In the genomic region with DNA sequence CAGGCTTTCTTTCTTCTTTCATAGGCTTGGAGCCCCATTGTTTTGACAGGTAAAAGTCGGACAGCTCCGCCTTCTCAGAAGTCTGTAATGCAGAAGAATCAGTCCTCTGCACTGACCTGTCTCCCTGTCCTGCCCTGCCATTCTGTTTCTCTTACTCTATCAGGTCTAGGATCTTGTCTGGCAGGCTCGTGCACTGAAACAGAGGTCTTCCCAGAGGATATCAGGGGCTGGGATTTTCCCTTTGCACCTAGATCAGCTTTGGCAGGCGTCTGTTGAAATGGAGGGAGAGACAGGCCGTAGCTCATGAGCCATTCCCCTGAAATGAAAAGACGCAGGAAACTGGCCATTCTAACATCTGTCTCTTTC, we compare ENCODE assay signal across 15 cellular contexts. TPM values are rescaled to one million over a fixed set of nuclear protein-coding genes. Genes with fewer than 3 reads are reported as not detected.
DNase-seq lines count a peak whose midpoint lies in the region; ATAC-seq and TF ChIP-seq lines count a peak whose summit lies in the region.
"Had no signal": no experiment of that assay in that cellular context is flagged by ENCODE, and none has a peak within 500 bp of the region (broad histone marks: within the 10 kb centered on the region; RNA-seq: fewer than 3 reads in every experiment).

No MANE protein-coding gene starts in this region.

- no peak; a peak in 1 of 4 replicates for TF ChIP-seq EP300 in SK-N-SH (IDR thresholded peaks at IDR 0.05; ENCODE audit: borderline replicate concordance in 1 of 2, low read depth in 1 of 2, low read length in 1 of 2)

- no peak overlapping the region for H3K4me3 ChIP-seq in SK-N-SH (ENCODE audit: low read depth in 2 of 2, low read length in 1 of 2)
- H3K4me3 ChIP-seq: K562, PC-9 had no signal

- H3K36me3 ChIP-seq in SK-N-SH (replicated peaks in 1 of 2; ENCODE audit: control insufficient read depth in 1 of 2, insufficient read depth in 2 of 2, low read length in 1 of 2): no peaks in the 10 kb centered on the region

- H3F3A ChIP-seq in SK-N-SH (replicated peaks; ENCODE audit: insufficient read depth): peaks cover 19% of the 10 kb centered on the region

- H3K9ac ChIP-seq in SK-N-SH: no peak overlapping the region

- CTCF ChIA-PET in SK-N-SH (lab: Yijun Ruan, JAX): interaction anchor here (0.8 kb wide), 2 partner anchors 13 to 55 kb away, joined by 3 to 4 read pairs; no protein-coding TSS in a partner anchor

- no peak overlapping the region for H2AFZ ChIP-seq in SK-N-SH (ENCODE audit: low read depth)
- H2AFZ ChIP-seq: PC-9 had no signal

- no peak for TF ChIP-seq CTCF in SK-N-SH (IDR thresholded peaks at IDR 0.05)
- no peak for TF ChIP-seq CTCF in mesothelial cell of epicardium (IDR thresholded peaks at IDR 0.05; ENCODE audit: unreplicated experiment)

- H3K36me3 Mint-ChIP-seq in activated T-cell treated with anti-CD3 and anti-CD28 coated beads, Interleukin-2, amount 50 U/mL, for 24 hours (ENCODE audit: low read depth): peaks cover 65% of the 10 kb centered on the region
- peaks cover 21% of the 10 kb centered on the region for H3K36me3 Mint-ChIP-seq in activated T-cell treated with anti-CD3 and anti-CD28 coated beads, Interleukin-2, amount 50 U/mL, for 4 hours (ENCODE audit: insufficient read depth)
- no peaks in the 10 kb centered on the region for H3K36me3 Mint-ChIP-seq in mesothelial cell of epicardium
- H3K36me3 Mint-ChIP-seq in stimulated activated effector memory CD8-positive, alpha-beta T cell treated with anti-CD3 and anti-CD28 coated beads, Interleukin-12 subunit alpha, Interleukin-12 subunit beta, amount 100 ng/mL, for 72 hours: peaks cover 74% of the 10 kb centered on the region

- WGBS in SK-N-SH (ENCODE audit: low lambda C conversion rate): 21% methylated on average over 6 of the region's 6 CpGs

- H3K4me1 Mint-ChIP-seq in activated T-cell treated with anti-CD3 and anti-CD28 coated beads, Interleukin-2, amount 50 U/mL, for 24 hours (ENCODE audit: low read depth): peaks cover 53% of the 10 kb centered on the region
- peaks cover 23% of the 10 kb centered on the region for H3K4me1 Mint-ChIP-seq in activated T-cell treated with anti-CD3 and anti-CD28 coated beads, Interleukin-2, amount 50 U/mL, for 4 hours (ENCODE audit: low read depth)
- peaks cover 25% of the 10 kb centered on the region for H3K4me1 Mint-ChIP-seq in mesothelial cell of epicardium
- peaks cover 36% of the 10 kb centered on the region for H3K4me1 Mint-ChIP-seq in stimulated activated effector memory CD8-positive, alpha-beta T cell treated with anti-CD3 and anti-CD28 coated beads, Interleukin-12 subunit alpha, Interleukin-12 subunit beta, amount 100 ng/mL, for 72 hours

- no peaks in the 10 kb centered on the region for H3K9me2 ChIP-seq in SK-N-SH

- no peaks in the 10 kb centered on the region for H3K9me3 ChIP-seq in SK-N-SH

- POLR2A ChIA-PET in SK-N-SH (lab: Yijun Ruan, JAX): no interaction called here

- ATAC-seq in activated T-cell treated with anti-CD3 and anti-CD28 coated beads, Interleukin-2, amount 50 U/mL, for 4 hours: no peak
- ATAC-seq in stimulated activated effector memory CD8-positive, alpha-beta T cell treated with anti-CD3 and anti-CD28 coated beads, Interleukin-12 subunit alpha, Interleukin-12 subunit beta, amount 100 ng/mL, for 72 hours: no peak
- ATAC-seq in HG02884 (IDR thresholded peaks at IDR 0.05; ENCODE audit: unreplicated experiment) (no peak), HG03521 (IDR thresholded peaks at IDR 0.05; ENCODE audit: unreplicated experiment) (no peak)
- ATAC-seq: K562 had no signal

- peaks cover 75% of the 10 kb centered on the region for H3K79me2 ChIP-seq in SK-N-SH (ENCODE audit: insufficient read depth)

- H4K20me1 ChIP-seq in SK-N-SH (ENCODE audit: insufficient read depth): peaks cover 26% of the 10 kb centered on the region

- H3K4me1 ChIP-seq in SK-N-SH (ENCODE audit: control insufficient read depth in 1 of 2, insufficient read depth in 2 of 2, low read depth in 1 of 2, low read length in 1 of 2): peaks cover 14 to 18% of the 10 kb centered on the region in 2 experiments; a peak in 3 of 4 replicates

- no peaks in the 10 kb centered on the region for H3K9me3 Mint-ChIP-seq in activated T-cell treated with anti-CD3 and anti-CD28 coated beads, Interleukin-2, amount 50 U/mL, for 24 hours
- H3K9me3 Mint-ChIP-seq in activated T-cell treated with anti-CD3 and anti-CD28 coated beads, Interleukin-2, amount 50 U/mL, for 4 hours: no peaks in the 10 kb centered on the region
- H3K9me3 Mint-ChIP-seq in mesothelial cell of epicardium: no peaks in the 10 kb centered on the region
- H3K9me3 Mint-ChIP-seq in stimulated activated effector memory CD8-positive, alpha-beta T cell treated with anti-CD3 and anti-CD28 coated beads, Interleukin-12 subunit alpha, Interleukin-12 subunit beta, amount 100 ng/mL, for 72 hours: no peaks in the 10 kb centered on the region

- H3K27ac Mint-ChIP-seq in activated T-cell treated with anti-CD3 and anti-CD28 coated beads, Interleukin-2, amount 50 U/mL, for 24 hours: peak overlapping the region; percentile 80
- H3K27ac Mint-ChIP-seq in mesothelial cell of epicardium: peak overlapping the region; percentile 85
- H3K27ac Mint-ChIP-seq in stimulated activated effector memory CD8-positive, alpha-beta T cell treated with anti-CD3 and anti-CD28 coated beads, Interleukin-12 subunit alpha, Interleukin-12 subunit beta, amount 100 ng/mL, for 72 hours: peak overlapping the region; percentile 86

- peak; percentile 18; the same call in 1 of the 2 replicates for TF ChIP-seq RAD21 in SK-N-SH (IDR thresholded peaks at IDR 0.05; ENCODE audit: low read length)

- no peak for DNase-seq in activated T-cell treated with anti-CD3 and anti-CD28 coated beads, Interleukin-2, amount 50 U/mL, for 24 hours
- no peak for DNase-seq in activated T-cell treated with anti-CD3 and anti-CD28 coated beads, Interleukin-2, amount 50 U/mL, for 4 hours
- DNase-seq in SK-N-SH (peak; percentile 69), mesothelial cell of epicardium (ENCODE audit: low spot score in 2 of 2, unreplicated experiment in 2 of 2) (peak in 1 of 2 experiments; percentile 39), NCI-H345 treated with DMSO at 0.1 percent for 48 hours (lab: John Stamatoyannopoulos, UW; ENCODE audit: unreplicated experiment) (no peak)
- DNase-seq in stimulated activated effector memory CD8-positive, alpha-beta T cell treated with anti-CD3 and anti-CD28 coated beads, Interleukin-12 subunit alpha, Interleukin-12 subunit beta, amount 100 ng/mL, for 72 hours (ENCODE audit: low spot score in 2 of 2): no peak
- DNase-seq: EL, NCI-H1436 treated with DMSO at 0.1 percent for 48 hours, NCI-H2029 treated with DMSO at 0.1 percent for 48 hours, NCI-H510A treated with DMSO at 0.1 percent for 48 hours, PC-9 had no signal

- H3K4me2 ChIP-seq in SK-N-SH: peak overlapping the region; percentile 67
- H3K4me2 ChIP-seq: PC-9 had no signal

- H3K27ac ChIP-seq in SK-N-SH (ENCODE audit: low read depth in 2 of 2, low read length in 1 of 2): peak overlapping the region; percentile 63 to 73
- H3K27ac ChIP-seq: C4-2B, PC-9 had no signal

- H3K27me3 Mint-ChIP-seq in activated T-cell treated with anti-CD3 and anti-CD28 coated beads, Interleukin-2, amount 50 U/mL, for 24 hours: no peaks in the 10 kb centered on the region
- no peaks in the 10 kb centered on the region for H3K27me3 Mint-ChIP-seq in activated T-cell treated with anti-CD3 and anti-CD28 coated beads, Interleukin-2, amount 50 U/mL, for 4 hours (ENCODE audit: low read depth)
- H3K27me3 Mint-ChIP-seq in mesothelial cell of epicardium (ENCODE audit: low read depth): no peaks in the 10 kb centered on the region

- no peaks in the 10 kb centered on the region for H3K27me3 ChIP-seq in SK-N-SH (ENCODE audit: insufficient read depth)

- H3K4me3 Mint-ChIP-seq in activated T-cell treated with anti-CD3 and anti-CD28 coated beads, Interleukin-2, amount 50 U/mL, for 24 hours: no peak overlapping the region
- no peak overlapping the region for H3K4me3 Mint-ChIP-seq in activated T-cell treated with anti-CD3 and anti-CD28 coated beads, Interleukin-2, amount 50 U/mL, for 4 hours
- H3K4me3 Mint-ChIP-seq in mesothelial cell of epicardium: no peak overlapping the region
- H3K4me3 Mint-ChIP-seq in stimulated activated effector memory CD8-positive, alpha-beta T cell treated with anti-CD3 and anti-CD28 coated beads, Interleukin-12 subunit alpha, Interleukin-12 subunit beta, amount 100 ng/mL, for 72 hours: peak overlapping the region; percentile 32

TF ChIP-seq in SK-N-SH, 30 proteins besides CTCF, POLR2A, EP300 and RAD21 (continues in another document):
- peak; percentile 77 for TF ChIP-seq MXI1 (IDR thresholded peaks at IDR 0.05; ENCODE audit: low read depth, low read length)
- TF ChIP-seq YY1 (IDR thresholded peaks at IDR 0.05; ENCODE audit: low read depth): no peak
- no peak for TF ChIP-seq TEAD4 (IDR thresholded peaks at IDR 0.05; ENCODE audit: borderline replicate concordance, insufficient read depth)
- TF ChIP-seq GATA2 (CRISPR knock-in tag; IDR thresholded peaks at IDR 0.05): peak; percentile 96
- TF ChIP-seq JUND (IDR thresholded peaks at IDR 0.05): no peak
- TF ChIP-seq EZH2phosphoT487 (IDR thresholded peaks at IDR 0.05; ENCODE audit: borderline replicate concordance, low read depth): no peak
- no peak for TF ChIP-seq SIN3A (IDR thresholded peaks at IDR 0.05; ENCODE audit: borderline replicate concordance, low read depth, low read length)
- no peak for TF ChIP-seq USF2 (IDR thresholded peaks at IDR 0.05; ENCODE audit: borderline replicate concordance, low read depth, low read length)

RNA-seq across cellular contexts. Expression of gene KIF3B, which starts 25.0 kb away (rescaled TPM):
- total RNA-seq in activated T-cell treated with anti-CD3 and anti-CD28 coated beads, Interleukin-2, amount 50 U/mL, for 4 hours: 10 to 100 TPM; 69.3 to 90.4 (median 78.9) TPM
- polyA plus RNA-seq in SK-N-SH (2012; rRNA removed): 18.6 and 23.8 TPM in 2 replicates
- polyA plus RNA-seq in SK-N-SH (2012; cell fraction: cytosol; rRNA removed): 26.2 and 26.6 TPM in 2 replicates
- polyA plus RNA-seq in SK-N-SH (2012; cell fraction: nucleus; rRNA removed): 12.4 and 12.8 TPM in 2 replicates
- 21.1 to 22.2 TPM (median 21.3 TPM) in 3 replicates for total RNA-seq in mesothelial cell of epicardium

RNA-seq across cellular contexts. Expression of gene ASXL1, which starts 55.6 kb away (rescaled TPM):
- total RNA-seq in activated T-cell treated with anti-CD3 and anti-CD28 coated beads, Interleukin-2, amount 50 U/mL, for 4 hours: 100 to 1,000 TPM; 138 to 194 (median 149) TPM
- polyA plus RNA-seq in SK-N-SH (2012; rRNA removed): 36.6 and 44.7 TPM in 2 replicates
- 16.6 and 21.0 TPM in 2 replicates for polyA plus RNA-seq in SK-N-SH (2012; cell fraction: cytosol; rRNA removed)
- 212 and 236 TPM in 2 replicates for polyA plus RNA-seq in SK-N-SH (2012; cell fraction: nucleus; rRNA removed)
- total RNA-seq in mesothelial cell of epicardium: 173 to 182 TPM (median 173 TPM) in 3 replicates
